In genomic region chr1:115648717-115649691, GRCh38 we compare ENCODE assay signal across 8 cellular contexts. TPM values are rescaled to one million over a fixed set of nuclear protein-coding genes. Genes with fewer than 3 reads are reported as not detected.
DNase-seq lines count a peak whose midpoint lies in the region; ATAC-seq and TF ChIP-seq lines count a peak whose summit lies in the region.

No MANE protein-coding gene starts in this region.

- POLR2A ChIA-PET in RWPE1 (lab: Yijun Ruan, JAX; ENCODE audit: low non-redundant PET): no interaction called here

- H2AFZ ChIP-seq in osteoblast (ENCODE audit: low read length): no peak overlapping the region

- no peaks in the 10 kb centered on the region for H3K9me3 ChIP-seq in osteoblast (ENCODE audit: low read depth, low read length)

- ATAC-seq in HG02852 (IDR thresholded peaks at IDR 0.05; ENCODE audit: unreplicated experiment): peak; percentile 84

- H3K4me3 ChIP-seq in osteoblast (ENCODE audit: insufficient read depth, low read length): no peak overlapping the region
- no peak overlapping the region for H3K4me3 ChIP-seq in dorsolateral prefrontal cortex

- no peak overlapping the region for H3K4me3 Mint-ChIP-seq in activated naive CD4-positive, alpha-beta T cell treated with anti-CD3 and anti-CD28 coated beads for 36 hours

- H4K20me1 ChIP-seq in osteoblast (ENCODE audit: insufficient read depth, low read length): peaks cover 11% of the 10 kb centered on the region

- CTCF ChIA-PET in activated naive CD4-positive, alpha-beta T cell treated with anti-CD3 and anti-CD28 coated beads for 36 hours (lab: Charles Lee): interaction anchor here (0.6 kb wide), 2 partner anchors 507 to 672 kb away, joined by 3 read pairs; no protein-coding TSS in a partner anchor
- CTCF ChIA-PET in RWPE1 (lab: Yijun Ruan, JAX): interaction anchor here (0.8 to 1.2 kb wide), 2 partner anchors 15 to 457 kb away, joined by 3 read pairs; no protein-coding TSS in a partner anchor

- peaks cover 12% of the 10 kb centered on the region for H3K4me1 ChIP-seq in osteoblast (ENCODE audit: insufficient read depth, low read length)

- H3K27ac ChIP-seq in RWPE1 (peak overlapping the region; percentile 38), osteoblast (ENCODE audit: low read depth, low read length) (no peak overlapping the region), dorsolateral prefrontal cortex (no peak overlapping the region)

- no peak overlapping the region for H3K4me2 ChIP-seq in osteoblast (ENCODE audit: insufficient read depth, low read length)

- no peaks in the 10 kb centered on the region for H3K36me3 Mint-ChIP-seq in activated naive CD4-positive, alpha-beta T cell treated with anti-CD3 and anti-CD28 coated beads for 36 hours (ENCODE audit: low read depth)

- no peak overlapping the region for H3K27ac Mint-ChIP-seq in activated naive CD4-positive, alpha-beta T cell treated with anti-CD3 and anti-CD28 coated beads for 36 hours

- intact Hi-C loops in activated naive CD4-positive, alpha-beta T cell treated with anti-CD3 and anti-CD28 coated beads for 36 hours (cut with micrococcal nuclease): no loop called here
- intact Hi-C loops in dorsolateral prefrontal cortex (cut with DNase I): no loop called here

- H3K9me3 Mint-ChIP-seq in activated naive CD4-positive, alpha-beta T cell treated with anti-CD3 and anti-CD28 coated beads for 36 hours: no peaks in the 10 kb centered on the region

- TF ChIP-seq CTCF in RWPE1 (conservative IDR thresholded peaks at IDR 0.05; ENCODE audit: low read depth) (no peak), osteoblast (IDR thresholded peaks at IDR 0.05; ENCODE audit: extremely low read depth, low read depth, low read length) (no peak), dorsolateral prefrontal cortex (IDR thresholded peaks at IDR 0.05 in 54 of 56, conservative IDR thresholded peaks at IDR 0.05 in 2 of 56; ENCODE audit: low read depth in 1 of 56, partially characterized antibody in 56 of 56) (no peak)

- peaks cover 9% of the 10 kb centered on the region for H3K36me3 ChIP-seq in osteoblast (ENCODE audit: insufficient read depth, low read length)

- peaks cover 2% of the 10 kb centered on the region for H3K4me1 Mint-ChIP-seq in activated naive CD4-positive, alpha-beta T cell treated with anti-CD3 and anti-CD28 coated beads for 36 hours (ENCODE audit: low read depth)

- H3K79me2 ChIP-seq in osteoblast (ENCODE audit: insufficient read depth, low read length): peaks cover 74% of the 10 kb centered on the region

- peak; percentile 57 for DNase-seq in activated naive CD4-positive, alpha-beta T cell treated with anti-CD3 and anti-CD28 coated beads for 36 hours
- no peak for DNase-seq in activated naive CD4-positive, alpha-beta T cell treated with Interleukin-2 at 50 U/mL for 16 hours
- DNase-seq in RWPE1 (ENCODE audit: low spot score) (no peak), osteoblast (ENCODE audit: insufficient read length, low spot score, missing footprints) (peak; percentile 25), kidney glomerular epithelial cell (lab: John Stamatoyannopoulos, UW) (no peak), dorsolateral prefrontal cortex (no peak), pons (ENCODE audit: low spot score) (no peak)

- H3K27me3 ChIP-seq in osteoblast (ENCODE audit: insufficient read depth, low read length) (no peaks in the 10 kb centered on the region), dorsolateral prefrontal cortex (peaks cover 0 to 16% (median 0%) of the 10 kb centered on the region in 45 donors)

- H3K27me3 Mint-ChIP-seq in activated naive CD4-positive, alpha-beta T cell treated with anti-CD3 and anti-CD28 coated beads for 36 hours (ENCODE audit: low read depth): peaks cover 14% of the 10 kb centered on the region

RNA-seq across cellular contexts. Expression of gene VANGL1, which starts 7.2 kb away (rescaled TPM):
- under 1 TPM; 0.72 TPM for total RNA-seq in activated naive CD4-positive, alpha-beta T cell treated with anti-CD3 and anti-CD28 coated beads for 36 hours
- total RNA-seq in osteoblast (11.2 and 13.3 TPM in 2 replicates), dorsolateral prefrontal cortex (1 to 10 TPM in 113 of 120 experiments, under 1 TPM in 7; 0.59 to 4.4 (median 1.9) TPM)

Comparison
In these comparisons a context has a peak if more than half of its experiments do, and no peak if none do; other contexts are left out.
1. DNase-seq: peak in activated naive CD4-positive, alpha-beta T cell treated with anti-CD3 and anti-CD28 coated beads for 36 hours (single experiment) and osteoblast (single experiment); none in activated naive CD4-positive, alpha-beta T cell treated with Interleukin-2 at 50 U/mL for 16 hours (single experiment), RWPE1 (single experiment), kidney glomerular epithelial cell (single experiment), dorsolateral prefrontal cortex (0 of 10) and pons (single experiment).